ENCODE assay signal across 21 cellular contexts in the genomic region with DNA sequence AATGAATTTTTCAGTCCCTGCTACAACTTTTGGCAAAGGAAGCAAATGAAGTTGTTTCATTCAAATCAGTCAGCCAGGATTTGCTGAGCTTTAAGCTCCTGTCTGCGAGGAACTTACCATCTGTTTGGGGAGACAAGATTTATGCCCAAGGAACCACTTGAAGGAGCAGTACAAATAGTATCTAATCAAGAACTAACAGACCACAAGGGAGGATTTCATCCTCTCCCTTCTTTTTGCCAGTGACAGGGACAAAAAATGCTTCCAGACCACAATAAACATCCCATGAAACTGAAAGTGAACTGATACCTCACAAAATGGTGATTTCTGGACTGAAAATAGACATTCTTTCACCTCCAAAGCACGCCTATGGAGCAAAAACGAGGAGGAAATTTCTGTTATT.
DNase-seq lines count a peak whose midpoint lies in the region; ATAC-seq and TF ChIP-seq lines count a peak whose summit lies in the region.
"Had no signal": no experiment of that assay in that cellular context is flagged by ENCODE, and none has a peak within 500 bp of the region (broad histone marks: within the 10 kb centered on the region; RNA-seq: fewer than 3 reads in every experiment).

No MANE protein-coding gene starts in this region.

- H3K36me3 Mint-ChIP-seq in chondrocyte (ENCODE audit: low read depth): no peaks in the 10 kb centered on the region
- H3K36me3 Mint-ChIP-seq: brain; stimulated activated memory B cell treated with anti-CD40 and anti-IgM and Interleukin-4, amounts not matched to agents 10 μg/mL and 1 μg/mL and 100 μg/mL, for 72 hours had no signal

- DNase-seq in OCI-LY7 (ENCODE audit: low spot score) (no peak), hepatocyte (ENCODE audit: low spot score) (no peak), stomach (no peak), chondrocyte (ENCODE audit: low spot score) (no peak)
- DNase-seq: activated CD8-positive, alpha-beta T cell treated with anti-CD3 and anti-CD28 coated beads for 36 hours; activated naive CD8-positive, alpha-beta T cell treated with anti-CD3 and anti-CD28 coated beads, Interleukin-2, amount 10 ng/mL, durations not matched to agents 7 days and 5 days; activated T-cell treated with anti-CD3 and anti-CD28 coated beads, Interleukin-2, amount 50 U/mL, for 48 hours; Karpas-422; left colon; midbrain; NCI-H146; NCI-H2227 treated with DMSO at 0.1 percent for 48 hours; thyroid gland had no signal

- ATAC-seq in GM21390 (IDR thresholded peaks at IDR 0.05; ENCODE audit: unreplicated experiment): peak; percentile 45
- no peak for ATAC-seq in GM21515 (IDR thresholded peaks at IDR 0.05; ENCODE audit: unreplicated experiment)
- no peak for ATAC-seq in HG03159 (IDR thresholded peaks at IDR 0.05; ENCODE audit: unreplicated experiment)
- ATAC-seq: A549; activated CD8-positive, alpha-beta T cell treated with anti-CD3 and anti-CD28 coated beads for 36 hours; HCT116; left colon; stimulated activated memory B cell treated with anti-CD40 and anti-IgM and Interleukin-4, amounts not matched to agents 10 μg/mL and 1 μg/mL and 100 μg/mL, for 72 hours had no signal

- H3K9me3 Mint-ChIP-seq in chondrocyte (ENCODE audit: low read depth): no peaks in the 10 kb centered on the region
- H3K9me3 Mint-ChIP-seq: activated CD8-positive, alpha-beta T cell treated with anti-CD3 and anti-CD28 coated beads for 36 hours; brain; stimulated activated memory B cell treated with anti-CD40 and anti-IgM and Interleukin-4, amounts not matched to agents 10 μg/mL and 1 μg/mL and 100 μg/mL, for 72 hours had no signal

- H3K9me2 ChIP-seq in OCI-LY7 (ENCODE audit: insufficient read depth, low read length) (no peaks in the 10 kb centered on the region; the same call in 1 of the 2 replicates), hepatocyte (replicated peaks; ENCODE audit: insufficient read depth) (no peaks in the 10 kb centered on the region)

- intact Hi-C loops in OCI-LY7 (cut with micrococcal nuclease; ENCODE audit: unreplicated experiment): no loop called here
- intact Hi-C loops in stomach (cut with DNase I; ENCODE audit: low total_unique reads): no loop called here

- H3K27ac ChIP-seq in ACC112 (ENCODE audit: low read depth, low read length) (no peak overlapping the region), OCI-LY7 (ENCODE audit: low read depth, low read length, poor library complexity, severe bottlenecking) (no peak overlapping the region), hepatocyte (no peak overlapping the region), stomach (no peak overlapping the region)
- H3K27ac ChIP-seq: A549, thyroid gland had no signal

- H3K27me3 Mint-ChIP-seq in chondrocyte (ENCODE audit: low read depth): peaks cover 2% of the 10 kb centered on the region
- H3K27me3 Mint-ChIP-seq: activated CD8-positive, alpha-beta T cell treated with anti-CD3 and anti-CD28 coated beads for 36 hours; activated naive CD8-positive, alpha-beta T cell treated with anti-CD3 and anti-CD28 coated beads, Interleukin-2, amount 10 ng/mL, durations not matched to agents 7 days and 5 days; brain; stimulated activated memory B cell treated with anti-CD40 and anti-IgM and Interleukin-4, amounts not matched to agents 10 μg/mL and 1 μg/mL and 100 μg/mL, for 72 hours had no signal

- H3K4me3 ChIP-seq in ACC112 (ENCODE audit: low read depth, low read length): no peak overlapping the region
- H3K4me3 ChIP-seq in OCI-LY7 (ENCODE audit: low read depth, low read length, poor library complexity, severe bottlenecking): no peak overlapping the region
- no peak overlapping the region for H3K4me3 ChIP-seq in hepatocyte
- no peak overlapping the region for H3K4me3 ChIP-seq in stomach
- H3K4me3 ChIP-seq: A549, thyroid gland had no signal

- H3K4me2 ChIP-seq in OCI-LY7 (ENCODE audit: low read length) (no peak overlapping the region), hepatocyte (peak overlapping the region; percentile 25)
- H3K4me2 ChIP-seq: A549 had no signal

- H4K20me1 ChIP-seq in OCI-LY7 (ENCODE audit: insufficient read depth, low read length): no peaks in the 10 kb centered on the region
- no peaks in the 10 kb centered on the region for H4K20me1 ChIP-seq in hepatocyte (ENCODE audit: insufficient read depth, poor library complexity, severe bottlenecking)

- no peaks in the 10 kb centered on the region for H3K36me3 ChIP-seq in ACC112 (ENCODE audit: insufficient read depth, low read length)
- H3K36me3 ChIP-seq in OCI-LY7 (ENCODE audit: insufficient read depth, low read length): no peaks in the 10 kb centered on the region
- no peaks in the 10 kb centered on the region for H3K36me3 ChIP-seq in hepatocyte (replicated peaks; ENCODE audit: insufficient read depth, low read depth)
- H3K36me3 ChIP-seq in stomach: no peaks in the 10 kb centered on the region
- H3K36me3 ChIP-seq: thyroid gland had no signal

- TF ChIP-seq EP300 in stomach (IDR thresholded peaks at IDR 0.05): no peak

- WGBS in hepatocyte (ENCODE audit: low lambda C conversion rate, missing lambda C conversion rate): 73% methylated on average over 3 of the region's 3 CpGs
- WGBS in stomach, 5 donors: 59 to 74% (median 69%) methylated on average over 3 of the region's 3 CpGs

- no TSS peak for BruUV-seq in OCI-LY7 (replicated peaks; lab: Mats Ljungman, UMichigan)

- H2AFZ ChIP-seq in ACC112 (ENCODE audit: low read length, unreplicated experiment) (peak overlapping the region; percentile 50), OCI-LY7 (ENCODE audit: low read length) (0 out of 2 replicates have a peak overlapping the region, but pooled peaks have one; percentile 27), hepatocyte (no peak overlapping the region)

- H3K9me3 ChIP-seq in OCI-LY7 (ENCODE audit: low read length) (no peaks in the 10 kb centered on the region), hepatocyte (ENCODE audit: low read depth) (no peaks in the 10 kb centered on the region), stomach (no peaks in the 10 kb centered on the region)
- H3K9me3 ChIP-seq: A549, thyroid gland had no signal

- peaks cover 7% of the 10 kb centered on the region for H3K4me1 Mint-ChIP-seq in chondrocyte (ENCODE audit: low read depth)
- H3K4me1 Mint-ChIP-seq: brain had no signal

- no peak for TF ChIP-seq POLR2A in stomach (IDR thresholded peaks at IDR 0.05)

- H3K27me3 ChIP-seq in ACC112 (ENCODE audit: insufficient read depth, low read length) (no peaks in the 10 kb centered on the region), hepatocyte (no peaks in the 10 kb centered on the region), stomach (no peaks in the 10 kb centered on the region)
- H3K27me3 ChIP-seq: thyroid gland had no signal

- TF ChIP-seq CTCF in OCI-LY7 (conservative IDR thresholded peaks at IDR 0.05; ENCODE audit: low read length) (no peak), hepatocyte (IDR thresholded peaks at IDR 0.05; ENCODE audit: poor library complexity) (no peak), stomach (IDR thresholded peaks at IDR 0.05) (no peak), chondrocyte (IDR thresholded peaks at IDR 0.05) (no peak)

- H3K4me1 ChIP-seq in ACC112 (ENCODE audit: control insufficient read depth, insufficient read depth, low read length, unreplicated experiment): peaks cover 18% of the 10 kb centered on the region
- no peaks in the 10 kb centered on the region for H3K4me1 ChIP-seq in OCI-LY7 (ENCODE audit: insufficient read depth, low read length, poor library complexity, severe bottlenecking)
- H3K4me1 ChIP-seq in hepatocyte (ENCODE audit: insufficient read depth): peaks cover 5% of the 10 kb centered on the region
- no peaks in the 10 kb centered on the region for H3K4me1 ChIP-seq in stomach
- H3K4me1 ChIP-seq: A549, thyroid gland had no signal

- CTCF ChIA-PET in OCI-LY7 (lab: Charles Lee; ENCODE audit: unreplicated experiment): interaction anchor here (0.6 kb wide), 1 partner anchor 655 kb away, joined by 3 read pairs; no protein-coding TSS in a partner anchor

- H3K4me3 Mint-ChIP-seq in chondrocyte (ENCODE audit: unreplicated experiment): no peak overlapping the region
- H3K4me3 Mint-ChIP-seq: activated CD8-positive, alpha-beta T cell treated with anti-CD3 and anti-CD28 coated beads for 36 hours; activated naive CD8-positive, alpha-beta T cell treated with anti-CD3 and anti-CD28 coated beads, Interleukin-2, amount 10 ng/mL, durations not matched to agents 7 days and 5 days; brain; stimulated activated memory B cell treated with anti-CD40 and anti-IgM and Interleukin-4, amounts not matched to agents 10 μg/mL and 1 μg/mL and 100 μg/mL, for 72 hours had no signal

- H3K27ac Mint-ChIP-seq in chondrocyte (ENCODE audit: unreplicated experiment): no peak overlapping the region
- H3K27ac Mint-ChIP-seq: activated CD8-positive, alpha-beta T cell treated with anti-CD3 and anti-CD28 coated beads for 36 hours; activated naive CD8-positive, alpha-beta T cell treated with anti-CD3 and anti-CD28 coated beads, Interleukin-2, amount 10 ng/mL, durations not matched to agents 7 days and 5 days; brain; stimulated activated memory B cell treated with anti-CD40 and anti-IgM and Interleukin-4, amounts not matched to agents 10 μg/mL and 1 μg/mL and 100 μg/mL, for 72 hours had no signal

- POLR2A ChIA-PET in OCI-LY7 (lab: Charles Lee): interaction anchor here (1.2 kb wide), 1 partner anchor 693 kb away, joined by 3 read pairs; no protein-coding TSS in a partner anchor

- H3K79me2 ChIP-seq in ACC112 (ENCODE audit: control insufficient read depth, insufficient read depth, low read length, unreplicated experiment) (no peaks in the 10 kb centered on the region), OCI-LY7 (ENCODE audit: insufficient read depth, low read depth, low read length) (no peaks in the 10 kb centered on the region), hepatocyte (no peaks in the 10 kb centered on the region)
